ENCODE assay signal across 8 cellular contexts in genomic region chr9:1051286-1052118, GRCh38. TPM values are rescaled to one million over a fixed set of nuclear protein-coding genes. Genes with fewer than 3 reads are reported as not detected.
DNase-seq lines count a peak whose midpoint lies in the region; ATAC-seq, FAIRE-seq and TF ChIP-seq lines count a peak whose summit lies in the region.

No MANE protein-coding gene starts in this region.

- FAIRE-seq in A549 (lab: Jason Lieb, UNC) = no peak
- no peak for FAIRE-seq in HTR-8/SVneo (lab: Jason Lieb, UNC)

- TF ChIP-seq POLR2A in A549 (IDR thresholded peaks at IDR 0.05; ENCODE audit: low read length) = no peak

- H3K27ac ChIP-seq in A549 (peak overlapping the region; percentile 32 to 70; a peak in 4 of 6 replicates), RWPE2 (ENCODE audit: poor library complexity, severe bottlenecking) (no peak overlapping the region), left ventricle myocardium inferior (replicated peaks) (no peak overlapping the region)

- 38% methylated on average over 47 of the region's 88 CpGs for WGBS in A549 (ENCODE audit: missing lambda C conversion rate)

- peak overlapping the region; percentile 99 for H3K4me2 ChIP-seq in A549

- H3K9me3 ChIP-seq in A549 (no peaks in the 10 kb centered on the region), RWPE2 (ENCODE audit: severe bottlenecking) (no peaks in the 10 kb centered on the region), left ventricle myocardium inferior (replicated peaks) (no peaks in the 10 kb centered on the region)

- peak; percentile 68 to 71 for ATAC-seq in A549
- ATAC-seq in GM18502 (IDR thresholded peaks at IDR 0.05; ENCODE audit: poor library complexity, unreplicated experiment) = peak; percentile 40
- peak; percentile 3; the same call in 1 of the 3 replicates for ATAC-seq in RWPE2 (ENCODE audit: low read depth)
- no peak for ATAC-seq in GM21526 (IDR thresholded peaks at IDR 0.05; ENCODE audit: low FRiP score, unreplicated experiment)

- H3K36me3 ChIP-seq in RWPE2 (ENCODE audit: low read depth) (no peaks in the 10 kb centered on the region), left ventricle myocardium inferior (no peaks in the 10 kb centered on the region)

- intact Hi-C loops in left ventricle myocardium inferior (cut with micrococcal nuclease) = no loop called here

- CTCF ChIA-PET in A549 (lab: Yijun Ruan, JAX) = no interaction called here

- no peak for TF ChIP-seq EP300 in A549 (IDR thresholded peaks at IDR 0.05)

- TF ChIP-seq CTCF in A549 (IDR thresholded peaks at IDR 0.05) (peak; percentile 45), RWPE2 (IDR thresholded peaks at IDR 0.05; ENCODE audit: poor library complexity, severe bottlenecking) (no peak), left ventricle myocardium inferior (IDR thresholded peaks at IDR 0.05; ENCODE audit: borderline replicate concordance) (peak; percentile 38)

- DNase-seq in A549 (ENCODE audit: low read depth in 1 of 2, low spot score in 1 of 2) (peak; percentile 31 to 65), RWPE2 (ENCODE audit: low spot score) (no peak), left ventricle myocardium inferior (peak; percentile 27), retina (peak; percentile 83), HuH-7 (ENCODE audit: low spot score) (no peak), HTR-8/SVneo (ENCODE audit: insufficient read length, low spot score) (no peak)

- peaks cover 13% of the 10 kb centered on the region for H3K27me3 ChIP-seq in RWPE2 (ENCODE audit: insufficient read depth, poor library complexity, severe bottlenecking)
- peaks cover 100% of the 10 kb centered on the region for H3K27me3 ChIP-seq in left ventricle myocardium inferior (ENCODE audit: low read depth)

- POLR2A ChIA-PET in A549 (lab: Yijun Ruan, JAX) = no interaction called here

- H3K4me1 ChIP-seq in A549 (peaks cover 3% of the 10 kb centered on the region; the same call in 2 of the 3 replicates), RWPE2 (ENCODE audit: insufficient read depth, poor library complexity, severe bottlenecking) (peaks cover 10% of the 10 kb centered on the region), left ventricle myocardium inferior (peaks cover 59% of the 10 kb centered on the region)

- H3K4me3 ChIP-seq in A549 (peak overlapping the region; percentile 55), RWPE2 (ENCODE audit: severe bottlenecking) (peak overlapping the region; percentile 30), left ventricle myocardium inferior (peak overlapping the region; percentile 60)

- peak in 1 of 2 experiments; percentile 32; a peak in 1 of 5 replicates for TF ChIP-seq RAD21 in A549 (conservative IDR thresholded peaks at IDR 0.05 in 1 of 2, IDR thresholded peaks at IDR 0.05 in 1 of 2)

TF ChIP-seq in A549, 52 proteins besides CTCF, POLR2A, EP300 and RAD21:
- TF ChIP-seq HDAC2 (IDR thresholded peaks at IDR 0.05) = peak; percentile 20; the same call in 1 of the 2 replicates
- TF ChIP-seq, protein P1, sequence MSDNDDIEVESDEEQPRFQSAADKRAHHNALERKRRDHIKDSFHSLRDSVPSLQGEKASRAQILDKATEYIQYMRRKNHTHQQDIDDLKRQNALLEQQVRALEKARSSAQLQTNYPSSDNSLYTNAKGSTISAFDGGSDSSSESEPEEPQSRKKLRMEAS (IDR thresholded peaks at IDR 0.05) = 0 out of 2 replicates have a peak, but pooled peaks have one; percentile 36
- no peak for TF ChIP-seq POLR2AphosphoS2 (conservative IDR thresholded peaks at IDR 0.05; ENCODE audit: low read length)

RNA-seq across cellular contexts. Expression of gene DMRT2, which starts 1.3 kb away (rescaled TPM):
- not detected in 2 replicates for polyA plus RNA-seq in A549 (2011; rRNA removed)
- 0.05 TPM in 2 replicates for polyA plus RNA-seq in A549 (2012; cell fraction: cytosol; rRNA removed)
- 0.01 and 0.06 TPM in 2 replicates for polyA plus RNA-seq in A549 (2012; cell fraction: nucleus; rRNA removed)
- 0.06 TPM in 1 of 3 replicates, not detected in the others for polyA plus RNA-seq in A549 (2017; fragmentation: RNase III; extraction: RNeasy Plus Mini Kit Qiagen cat#74134 plus additional on column Dnase treatment)
- not detected in 2 replicates for polyA minus RNA-seq in A549 (2011; rRNA and poly(A)+ RNA removed)
- total RNA-seq in left ventricle myocardium inferior = not detected

Comparison
In these comparisons a context has a peak if more than half of its experiments do, and no peak if none do; other contexts are left out.
1. DNase-seq: peak in A549 (2 of 2), left ventricle myocardium inferior (single experiment) and retina (single experiment); none in RWPE2 (single experiment), HuH-7 (single experiment) and HTR-8/SVneo (single experiment).
2. H3K27ac ChIP-seq: peak in A549 (2 of 2); none in RWPE2 (single experiment) and left ventricle myocardium inferior (single experiment).
3. Peak in every context shown above with its lines, with median percentiles within 50 percentile points of each other: H3K4me3 ChIP-seq.